In genomic region chr2:46353509-46353908, GRCh38 we compare ENCODE assay signal across 23 cellular contexts. TPM values are rescaled to one million over a fixed set of nuclear protein-coding genes. Genes with fewer than 3 reads are reported as not detected.
A peak's percentile ranks its signal among the peaks of the same experiment; 100 is the strongest.
DNase-seq lines count a peak whose midpoint lies in the region; ATAC-seq and TF ChIP-seq lines count a peak whose summit lies in the region.
"Had no signal": no experiment of that assay in that cellular context is flagged by ENCODE, and none has a peak within 500 bp of the region (broad histone marks: within the 10 kb centered on the region; RNA-seq: fewer than 3 reads in every experiment).

No MANE protein-coding gene starts in this region.

- peak; percentile 72 for ATAC-seq in esophagus mucosa
- ATAC-seq in natural killer cell, result no peak
- ATAC-seq: activated T-helper 17 cell treated with anti-CD3 and anti-CD28 coated beads, Interleukin-2, amount 50 U/mL, for 72 hours; left colon; stimulated activated naive CD8-positive, alpha-beta T cell treated with anti-CD3 and anti-CD28 coated beads, Interleukin-15, amount 100 ng/mL, for 72 hours had no signal

- peaks cover 24% of the 10 kb centered on the region for H3K36me3 Mint-ChIP-seq in activated CD4-positive, alpha-beta T cell treated with anti-CD3 and anti-CD28 coated beads, Interleukin-2, amount 10 ng/mL, durations not matched to agents 24 days and 14 days (ENCODE audit: low read depth)
- H3K36me3 Mint-ChIP-seq in natural killer cell (no peaks in the 10 kb centered on the region), Calu3 (ENCODE audit: insufficient read depth, unreplicated experiment) (no peaks in the 10 kb centered on the region)
- H3K36me3 Mint-ChIP-seq: immature natural killer cell, naive B cell had no signal

- WGBS in spleen, 5 donors, result 87 to 95% (median 94%) methylated on average over 6 of the region's 6 CpGs

- H3K9me3 ChIP-seq in BLaER1, result peaks cover 9% of the 10 kb centered on the region; the same call in 1 of the 2 replicates
- H3K9me3 ChIP-seq in KOPT-K1 (ENCODE audit: insufficient read depth, low read length, poor library complexity, severe bottlenecking), result no peaks in the 10 kb centered on the region
- H3K9me3 ChIP-seq in spleen, result no peaks in the 10 kb centered on the region
- H3K9me3 ChIP-seq: SJSA1 had no signal

- H3K27me3 ChIP-seq in BLaER1 (no peaks in the 10 kb centered on the region), spleen (replicated peaks in 1 of 7) (no peaks in the 10 kb centered on the region)
- H3K27me3 ChIP-seq: SJSA1 had no signal

- no peak for DNase-seq in activated CD4-positive, alpha-beta T cell treated with anti-CD3 and anti-CD28 coated beads, Interleukin-2, amount 10 ng/mL, durations not matched to agents 24 days and 14 days
- DNase-seq in activated CD4-positive, alpha-beta T cell treated with anti-CD3 and anti-CD28 coated beads, Interleukin-2, amount 50 U/mL, for 48 hours, result no peak
- DNase-seq in spleen (no peak), natural killer cell (no peak), Calu3 (no peak)
- DNase-seq: DMS79 treated with DMSO at 0.1 percent for 48 hours; GF-D8; GOT3; hypothalamus; left colon; naive B cell; NCI-H1417 treated with DMSO at 0.1 percent for 48 hours; NCI-H2081 treated with DMSO at 0.1 percent for 48 hours; stimulated activated naive CD8-positive, alpha-beta T cell treated with anti-CD3 and anti-CD28 coated beads, Interleukin-15, amount 100 ng/mL, for 72 hours; T-helper 1 cell had no signal

- 0 out of 2 replicates have a peak overlapping the region, but pooled peaks have one; percentile 56 for H3K4me3 ChIP-seq in BLaER1
- no peak overlapping the region for H3K4me3 ChIP-seq in spleen
- H3K4me3 ChIP-seq: SJSA1 had no signal

- H3K9me3 Mint-ChIP-seq in activated CD4-positive, alpha-beta T cell treated with anti-CD3 and anti-CD28 coated beads, Interleukin-2, amount 10 ng/mL, durations not matched to agents 24 days and 14 days, result peaks cover 15% of the 10 kb centered on the region
- H3K9me3 Mint-ChIP-seq in natural killer cell, result no peaks in the 10 kb centered on the region
- no peaks in the 10 kb centered on the region for H3K9me3 Mint-ChIP-seq in Calu3 (ENCODE audit: low read depth, unreplicated experiment)
- H3K9me3 Mint-ChIP-seq: activated T-helper 17 cell treated with anti-CD3 and anti-CD28 coated beads, Interleukin-2, amount 50 U/mL, for 72 hours; central memory CD8-positive, alpha-beta T cell; dendritic cell treated with granulocyte-macrophage colony-stimulating factor and Interleukin-4, amounts not matched to agents 40 ng/mL and 50 ng/mL, for 4 days; immature natural killer cell; naive B cell had no signal

- peaks cover 60% of the 10 kb centered on the region for H3K4me1 Mint-ChIP-seq in activated CD4-positive, alpha-beta T cell treated with anti-CD3 and anti-CD28 coated beads, Interleukin-2, amount 10 ng/mL, durations not matched to agents 24 days and 14 days
- H3K4me1 Mint-ChIP-seq in natural killer cell (peaks cover 24 to 27% of the 10 kb centered on the region in 2 donors), Calu3 (ENCODE audit: low read depth, unreplicated experiment) (no peaks in the 10 kb centered on the region)

- TF ChIP-seq POLR2A in spleen (IDR thresholded peaks at IDR 0.05), result no peak

- H3K27me3 Mint-ChIP-seq in activated CD4-positive, alpha-beta T cell treated with anti-CD3 and anti-CD28 coated beads, Interleukin-2, amount 10 ng/mL, durations not matched to agents 24 days and 14 days, result no peaks in the 10 kb centered on the region
- peaks cover 0 to 5% of the 10 kb centered on the region in 2 donors for H3K27me3 Mint-ChIP-seq in natural killer cell (ENCODE audit: low read depth in 2 of 2)
- H3K27me3 Mint-ChIP-seq in Calu3 (ENCODE audit: unreplicated experiment), result no peaks in the 10 kb centered on the region
- H3K27me3 Mint-ChIP-seq: activated T-helper 17 cell treated with anti-CD3 and anti-CD28 coated beads, Interleukin-2, amount 50 U/mL, for 72 hours; central memory CD8-positive, alpha-beta T cell; dendritic cell treated with granulocyte-macrophage colony-stimulating factor and Interleukin-4, amounts not matched to agents 40 ng/mL and 50 ng/mL, for 4 days; stimulated activated naive CD8-positive, alpha-beta T cell treated with anti-CD3 and anti-CD28 coated beads, Interleukin-15, amount 100 ng/mL, for 72 hours had no signal

- TF ChIP-seq CTCF in spleen (IDR thresholded peaks at IDR 0.05 in 8 of 11, conservative IDR thresholded peaks at IDR 0.05 in 3 of 11) (no peak), natural killer cell (IDR thresholded peaks at IDR 0.05) (no peak), Calu3 (IDR thresholded peaks at IDR 0.05; ENCODE audit: unreplicated experiment) (no peak)

- peak overlapping the region; percentile 71; the same call in 1 of the 2 replicates for H3K9ac ChIP-seq in BLaER1

- no peaks in the 10 kb centered on the region for H4K20me1 ChIP-seq in BLaER1

- intact Hi-C loops in activated CD4-positive, alpha-beta T cell treated with anti-CD3 and anti-CD28 coated beads, Interleukin-2, amount 10 ng/mL, durations not matched to agents 24 days and 14 days (cut with micrococcal nuclease), result loop anchor here (5.0 kb wide), 2 partner anchors 56 to 116 kb away; partner anchors contain the start of gene EPAS1
- intact Hi-C loops in spleen (cut with DNase I; ENCODE audit: low total_unique reads), result no loop called here
- intact Hi-C loops in natural killer cell (cut with micrococcal nuclease), result no loop called here
- intact Hi-C loops in Calu3 (cut with micrococcal nuclease; ENCODE audit: unreplicated experiment), result no loop called here

- H3K27ac Mint-ChIP-seq in activated CD4-positive, alpha-beta T cell treated with anti-CD3 and anti-CD28 coated beads, Interleukin-2, amount 10 ng/mL, durations not matched to agents 24 days and 14 days, result peak overlapping the region; percentile 23
- H3K27ac Mint-ChIP-seq in natural killer cell (no peak overlapping the region), Calu3 (ENCODE audit: unreplicated experiment) (no peak overlapping the region)
- H3K27ac Mint-ChIP-seq: activated T-helper 17 cell treated with anti-CD3 and anti-CD28 coated beads, Interleukin-2, amount 50 U/mL, for 72 hours; dendritic cell treated with granulocyte-macrophage colony-stimulating factor and Interleukin-4, amounts not matched to agents 40 ng/mL and 50 ng/mL, for 4 days had no signal

- H3K36me3 ChIP-seq in BLaER1 (peaks cover 11% of the 10 kb centered on the region; the same call in 1 of the 2 replicates), KOPT-K1 (ENCODE audit: insufficient read depth, low read length) (no peaks in the 10 kb centered on the region; the same call in 1 of the 2 replicates), spleen (peaks cover 0 to 73% (median 22%) of the 10 kb centered on the region in 6 donors)

- peak overlapping the region; percentile 91 for H3K4me2 ChIP-seq in BLaER1

- H3K4me3 Mint-ChIP-seq in activated CD4-positive, alpha-beta T cell treated with anti-CD3 and anti-CD28 coated beads, Interleukin-2, amount 10 ng/mL, durations not matched to agents 24 days and 14 days, result no peak overlapping the region
- H3K4me3 Mint-ChIP-seq in natural killer cell (no peak overlapping the region), Calu3 (ENCODE audit: low read depth, unreplicated experiment) (no peak overlapping the region)
- H3K4me3 Mint-ChIP-seq: central memory CD8-positive, alpha-beta T cell; dendritic cell treated with granulocyte-macrophage colony-stimulating factor and Interleukin-4, amounts not matched to agents 40 ng/mL and 50 ng/mL, for 4 days had no signal

- CTCF ChIA-PET in Calu3 (lab: Charles Lee), result interaction anchor here (0.8 kb wide), 1 partner anchor 24 kb away, joined by 3 read pairs; no protein-coding TSS in a partner anchor

- BruUV-seq in Calu3 (replicated peaks; lab: Mats Ljungman, UMichigan), result no TSS peak

- H3K27ac ChIP-seq in BLaER1 (peak overlapping the region; percentile 85), KOPT-K1 (ENCODE audit: low read depth, low read length, poor library complexity, severe bottlenecking) (peak overlapping the region; percentile 91), spleen (peak overlapping the region in 2 of 8 donors; percentile 77 to 83)
- H3K27ac ChIP-seq: SJSA1 had no signal

- peaks cover 100% of the 10 kb centered on the region for H3K4me1 ChIP-seq in BLaER1
- peaks cover 24 to 59% (median 44%) of the 10 kb centered on the region in 6 donors for H3K4me1 ChIP-seq in spleen
- H3K4me1 ChIP-seq: SJSA1 had no signal

RNA-seq across cellular contexts. Expression of gene EPAS1, which starts 56.3 kb away (rescaled TPM):
- total RNA-seq in activated CD4-positive, alpha-beta T cell treated with anti-CD3 and anti-CD28 coated beads, Interleukin-2, amount 10 ng/mL, durations not matched to agents 24 days and 14 days, result 16.2 and 19.4 TPM in 2 replicates
- 89.5 TPM for total RNA-seq in esophagus mucosa
- 100 to 1,000 TPM; 145 to 330 (median 233) TPM for total RNA-seq in spleen
- 10 to 100 TPM; 30.5 to 58.1 (median 38.5) TPM for polyA plus RNA-seq in spleen
- 10 to 100 TPM in 1 of 3 donors, 1 to 10 TPM in 2; 2.1 to 61.4 (median 3.6) TPM for total RNA-seq in natural killer cell
- 18.5 and 28.1 TPM in 2 replicates for total RNA-seq in Calu3 (2022)
